9 cellular contexts compared by ENCODE assay signal in the genomic region with DNA sequence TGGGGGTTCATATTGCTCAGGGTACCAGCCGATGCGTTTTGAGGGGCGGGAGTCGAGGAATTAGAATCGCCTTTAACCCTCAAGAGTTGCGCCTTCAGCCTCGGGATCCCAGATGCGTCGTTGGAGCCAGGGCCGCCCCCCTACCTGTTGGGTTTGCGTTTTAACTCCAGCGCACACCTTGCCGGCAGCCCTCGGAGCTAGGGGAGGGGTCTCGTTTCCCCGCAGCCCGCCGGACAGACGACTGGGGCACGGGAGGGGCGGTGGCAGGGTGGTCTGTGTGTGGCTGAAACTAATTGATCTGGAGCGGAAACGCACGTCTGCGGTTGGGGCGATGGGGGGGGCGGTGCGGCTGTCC. TPM values are rescaled to one million over a fixed set of nuclear protein-coding genes. Genes with fewer than 3 reads are reported as not detected.
DNase-seq lines count a peak whose midpoint lies in the region; ATAC-seq and TF ChIP-seq lines count a peak whose summit lies in the region.
"Had no signal": no experiment of that assay in that cellular context is flagged by ENCODE, and none has a peak within 500 bp of the region (broad histone marks: within the 10 kb centered on the region; RNA-seq: fewer than 3 reads in every experiment).

No MANE protein-coding gene starts in this region.

- H3K4me1 ChIP-seq in breast epithelium = peaks cover 10 to 33% of the 10 kb centered on the region in 2 donors
- peaks cover 54% of the 10 kb centered on the region for H3K4me1 ChIP-seq in suprapubic skin

- no peak for ATAC-seq in GM19397 (IDR thresholded peaks at IDR 0.05; ENCODE audit: unreplicated experiment)

- H3K9me3 ChIP-seq in breast epithelium (no peaks in the 10 kb centered on the region), suprapubic skin (no peaks in the 10 kb centered on the region)

- H3K4me3 Mint-ChIP-seq in activated naive CD4-positive, alpha-beta T cell treated with anti-CD3 and anti-CD28 coated beads, Interleukin-2, amount 10 ng/mL, durations not matched to agents 7 days and 5 days = no peak overlapping the region

- intact Hi-C loops in breast epithelium (cut with DNase I; ENCODE audit: low total_unique reads) = loop anchor here (10.0 kb wide), 1 partner anchor 1913 kb away; no protein-coding TSS in a partner anchor

- TF ChIP-seq CTCF in breast epithelium (IDR thresholded peaks at IDR 0.05) (no peak), suprapubic skin (IDR thresholded peaks at IDR 0.05) (no peak), RWPE1 (conservative IDR thresholded peaks at IDR 0.05; ENCODE audit: low read depth) (no peak)

- DNase-seq in activated naive CD4-positive, alpha-beta T cell treated with anti-CD3 and anti-CD28 coated beads, Interleukin-2, amount 10 ng/mL, durations not matched to agents 7 days and 5 days = no peak
- DNase-seq in activated naive CD4-positive, alpha-beta T cell (lab: John Stamatoyannopoulos, UW) = no peak
- DNase-seq in breast epithelium (ENCODE audit: low spot score in 2 of 2) (peak in 1 of 2 donors; percentile 50), left kidney (ENCODE audit: low read depth, low spot score) (peak; percentile 62), suprapubic skin (ENCODE audit: low spot score in 2 of 2) (peak in 1 of 2 donors; percentile 76), C1 segment of cervical spinal cord (lab: John Stamatoyannopoulos, UW) (no peak), RWPE1 (ENCODE audit: low spot score) (no peak)
- DNase-seq: occipital lobe had no signal

- H3K4me1 Mint-ChIP-seq in activated naive CD4-positive, alpha-beta T cell treated with anti-CD3 and anti-CD28 coated beads, Interleukin-2, amount 10 ng/mL, durations not matched to agents 7 days and 5 days = peaks cover 27% of the 10 kb centered on the region

- POLR2A ChIA-PET in RWPE1 (lab: Yijun Ruan, JAX; ENCODE audit: low non-redundant PET) = no interaction called here

- 6% methylated on average over 10 of the region's 28 CpGs for WGBS in suprapubic skin

- peak overlapping the region; percentile 67 for H3K27ac Mint-ChIP-seq in activated naive CD4-positive, alpha-beta T cell treated with anti-CD3 and anti-CD28 coated beads, Interleukin-2, amount 10 ng/mL, durations not matched to agents 7 days and 5 days

- no peaks in the 10 kb centered on the region for H3K9me3 Mint-ChIP-seq in activated naive CD4-positive, alpha-beta T cell treated with anti-CD3 and anti-CD28 coated beads, Interleukin-2, amount 10 ng/mL, durations not matched to agents 7 days and 5 days

- H3K4me3 ChIP-seq in breast epithelium (peak overlapping the region; percentile 42 to 89 (median 51)), suprapubic skin (peak overlapping the region; percentile 97)

- TF ChIP-seq EP300 in suprapubic skin (IDR thresholded peaks at IDR 0.05) = no peak

- CTCF ChIA-PET in activated naive CD4-positive, alpha-beta T cell treated with anti-CD3 and anti-CD28 coated beads, Interleukin-2, amount 10 ng/mL, durations not matched to agents 7 days and 5 days (lab: Charles Lee) = no interaction called here
- CTCF ChIA-PET in RWPE1 (lab: Yijun Ruan, JAX) = no interaction called here

- H3K27me3 ChIP-seq in breast epithelium = peaks cover 0 to 14% of the 10 kb centered on the region in 2 donors
- H3K27me3 ChIP-seq in suprapubic skin = peaks cover 8% of the 10 kb centered on the region

- H3K36me3 ChIP-seq in breast epithelium (no peaks in the 10 kb centered on the region), suprapubic skin (no peaks in the 10 kb centered on the region)

- H3K27me3 Mint-ChIP-seq in activated naive CD4-positive, alpha-beta T cell treated with anti-CD3 and anti-CD28 coated beads, Interleukin-2, amount 10 ng/mL, durations not matched to agents 7 days and 5 days = peaks cover 93% of the 10 kb centered on the region

- H3K36me3 Mint-ChIP-seq in activated naive CD4-positive, alpha-beta T cell treated with anti-CD3 and anti-CD28 coated beads, Interleukin-2, amount 10 ng/mL, durations not matched to agents 7 days and 5 days = no peaks in the 10 kb centered on the region

- H3K27ac ChIP-seq in breast epithelium (peak overlapping the region; percentile 27 to 40), suprapubic skin (peak overlapping the region; percentile 78), RWPE1 (no peak overlapping the region)

- TF ChIP-seq POLR2A in breast epithelium (IDR thresholded peaks at IDR 0.05) = no peak
- TF ChIP-seq POLR2A in suprapubic skin (IDR thresholded peaks at IDR 0.05) = no peak

RNA-seq across cellular contexts. Expression of gene CCND1, which starts 3.4 kb away (rescaled TPM):
- total RNA-seq in breast epithelium = 100 to 1,000 TPM in 1 of 3 donors, 10 to 100 TPM in 2; 42.3 to 199 (median 99.0) TPM
- total RNA-seq in suprapubic skin = 100 to 1,000 TPM; 161 to 340 (median 270) TPM

RNA-seq across cellular contexts. Expression of gene LTO1, which starts 37.6 kb away (rescaled TPM):
- 10 to 100 TPM; 14.1 to 25.5 (median 18.7) TPM for total RNA-seq in breast epithelium
- 10 to 100 TPM; 20.6 to 41.4 (median 22.7) TPM for total RNA-seq in suprapubic skin
